In genomic region chr16:23434380-23434779, GRCh38 we compare ENCODE assay signal across 8 cellular contexts. TPM values are rescaled to one million over a fixed set of nuclear protein-coding genes. Genes with fewer than 3 reads are reported as not detected.
DNase-seq lines count a peak whose midpoint lies in the region; ATAC-seq and TF ChIP-seq lines count a peak whose summit lies in the region.

No MANE protein-coding gene starts in this region.

- H4K20me1 ChIP-seq in Loucy (ENCODE audit: insufficient read depth, low read length, poor library complexity, severe bottlenecking) (no peaks in the 10 kb centered on the region), PC-3 (ENCODE audit: low read length) (no peaks in the 10 kb centered on the region)

- no peaks in the 10 kb centered on the region for H3K79me2 ChIP-seq in Loucy (ENCODE audit: insufficient read depth, low read length)
- H3K79me2 ChIP-seq in PC-3 (ENCODE audit: low read length): no peaks in the 10 kb centered on the region

- ATAC-seq in activated naive CD8-positive, alpha-beta T cell treated with anti-CD3 and anti-CD28 coated beads, Interleukin-2, amount 10 ng/mL, durations not matched to agents 7 days and 5 days (ENCODE audit: low read depth): no peak
- ATAC-seq in PC-3: no peak

- H3K27me3 Mint-ChIP-seq in activated naive CD8-positive, alpha-beta T cell treated with anti-CD3 and anti-CD28 coated beads, Interleukin-2, amount 10 ng/mL, durations not matched to agents 7 days and 5 days: no peaks in the 10 kb centered on the region
- H3K27me3 Mint-ChIP-seq in activated naive CD8-positive, alpha-beta T cell treated with anti-CD3 and anti-CD28 coated beads for 36 hours: no peaks in the 10 kb centered on the region

- TF ChIP-seq CTCF in Loucy (conservative IDR thresholded peaks at IDR 0.05; ENCODE audit: low read length): peak; percentile 94
- TF ChIP-seq CTCF in PC-3 (conservative IDR thresholded peaks at IDR 0.05; ENCODE audit: low read depth, low read length): peak; percentile 85
- TF ChIP-seq CTCF in dorsolateral prefrontal cortex (IDR thresholded peaks at IDR 0.05 in 54 of 56, conservative IDR thresholded peaks at IDR 0.05 in 2 of 56; ENCODE audit: low read depth in 1 of 56, partially characterized antibody in 56 of 56): peak; percentile 80 to 98 (median 92)

- H3K4me3 Mint-ChIP-seq in activated naive CD8-positive, alpha-beta T cell treated with anti-CD3 and anti-CD28 coated beads, Interleukin-2, amount 10 ng/mL, durations not matched to agents 7 days and 5 days: no peak overlapping the region
- H3K4me3 Mint-ChIP-seq in activated naive CD8-positive, alpha-beta T cell treated with anti-CD3 and anti-CD28 coated beads for 36 hours: no peak overlapping the region

- peaks cover 6% of the 10 kb centered on the region for H3K36me3 Mint-ChIP-seq in activated naive CD8-positive, alpha-beta T cell treated with anti-CD3 and anti-CD28 coated beads, Interleukin-2, amount 10 ng/mL, durations not matched to agents 7 days and 5 days
- peaks cover 9% of the 10 kb centered on the region for H3K36me3 Mint-ChIP-seq in activated naive CD8-positive, alpha-beta T cell treated with anti-CD3 and anti-CD28 coated beads for 36 hours

- H3K36me3 ChIP-seq in Loucy (ENCODE audit: insufficient read depth, low read length) (peaks cover 28% of the 10 kb centered on the region; the same call in 1 of the 2 replicates), PC-3 (ENCODE audit: low read depth, low read length) (peaks cover 12% of the 10 kb centered on the region; the same call in 1 of the 2 replicates)

- peak; percentile 35 for DNase-seq in activated naive CD8-positive, alpha-beta T cell treated with anti-CD3 and anti-CD28 coated beads, Interleukin-2, amount 10 ng/mL, durations not matched to agents 7 days and 5 days
- DNase-seq in activated naive CD8-positive, alpha-beta T cell treated with anti-CD3 and anti-CD28 coated beads for 36 hours: no peak
- peak; percentile 71 for DNase-seq in PC-3
- DNase-seq in dorsolateral prefrontal cortex: peak in 1 of 10 donors; percentile 42
- peak; percentile 59 for DNase-seq in mesenteric fat pad (ENCODE audit: low spot score)
- DNase-seq in activated gamma-delta T cell (lab: John Stamatoyannopoulos, UW): no peak
- no peak for DNase-seq in SHP77 treated with DMSO at 0.1 percent for 48 hours (lab: John Stamatoyannopoulos, UW)

- H3K27me3 ChIP-seq in Loucy (ENCODE audit: insufficient read depth, low read length, poor library complexity, severe bottlenecking) (no peaks in the 10 kb centered on the region), PC-3 (ENCODE audit: low read length) (no peaks in the 10 kb centered on the region), dorsolateral prefrontal cortex (no peaks in the 10 kb centered on the region)

- H3K4me2 ChIP-seq in Loucy (ENCODE audit: low read depth, low read length, poor library complexity, severe bottlenecking) (no peak overlapping the region), PC-3 (ENCODE audit: low read length) (no peak overlapping the region)

- H3K9me3 Mint-ChIP-seq in activated naive CD8-positive, alpha-beta T cell treated with anti-CD3 and anti-CD28 coated beads, Interleukin-2, amount 10 ng/mL, durations not matched to agents 7 days and 5 days: no peaks in the 10 kb centered on the region
- H3K9me3 Mint-ChIP-seq in activated naive CD8-positive, alpha-beta T cell treated with anti-CD3 and anti-CD28 coated beads for 36 hours: no peaks in the 10 kb centered on the region

- no peaks in the 10 kb centered on the region for H3K9me2 ChIP-seq in Loucy (replicated peaks; ENCODE audit: low read depth, low read length)
- no peaks in the 10 kb centered on the region for H3K9me2 ChIP-seq in PC-3 (replicated peaks; ENCODE audit: low read length)

- POLR2A ChIA-PET in activated naive CD8-positive, alpha-beta T cell treated with anti-CD3 and anti-CD28 coated beads, Interleukin-2, amount 10 ng/mL, durations not matched to agents 7 days and 5 days (lab: Charles Lee): no interaction called here
- POLR2A ChIA-PET in PC-3 (lab: Charles Lee; ENCODE audit: unreplicated experiment): no interaction called here

- H3K9me3 ChIP-seq in Loucy (ENCODE audit: insufficient read depth, low read depth, low read length) (no peaks in the 10 kb centered on the region), PC-3 (ENCODE audit: low read length) (no peaks in the 10 kb centered on the region)

- H3K27ac Mint-ChIP-seq in activated naive CD8-positive, alpha-beta T cell treated with anti-CD3 and anti-CD28 coated beads, Interleukin-2, amount 10 ng/mL, durations not matched to agents 7 days and 5 days: no peak overlapping the region
- H3K27ac Mint-ChIP-seq in activated naive CD8-positive, alpha-beta T cell treated with anti-CD3 and anti-CD28 coated beads for 36 hours: no peak overlapping the region

- intact Hi-C loops in PC-3 (cut with micrococcal nuclease) (loop anchor here (1.0 to 10.0 kb wide), 2 partner anchors 110 to 350 kb away; no protein-coding TSS in a partner anchor), dorsolateral prefrontal cortex (cut with DNase I) (loop anchor here (1.0 to 10.0 kb wide), 6 partner anchors 250 to 537 kb away; partner anchors contain the start of gene SCNN1G (in 1 of the 2))

- no TSS peak for BruUV-seq in PC-3 (replicated peaks; lab: Mats Ljungman, UMichigan)

- no peaks in the 10 kb centered on the region for H3K4me1 ChIP-seq in Loucy (ENCODE audit: insufficient read depth, low read length, poor library complexity, severe bottlenecking)
- H3K4me1 ChIP-seq in PC-3 (ENCODE audit: insufficient read depth, low read length): no peaks in the 10 kb centered on the region

- no peak overlapping the region for H2AFZ ChIP-seq in Loucy (ENCODE audit: low read length)
- H2AFZ ChIP-seq in PC-3 (ENCODE audit: low read length): no peak overlapping the region

- peaks cover 1% of the 10 kb centered on the region for H3K4me1 Mint-ChIP-seq in activated naive CD8-positive, alpha-beta T cell treated with anti-CD3 and anti-CD28 coated beads, Interleukin-2, amount 10 ng/mL, durations not matched to agents 7 days and 5 days
- no peaks in the 10 kb centered on the region for H3K4me1 Mint-ChIP-seq in activated naive CD8-positive, alpha-beta T cell treated with anti-CD3 and anti-CD28 coated beads for 36 hours

- H3F3A ChIP-seq in Loucy (ENCODE audit: low read depth) (no peaks in the 10 kb centered on the region), PC-3 (ENCODE audit: low read length, unreplicated experiment) (no peaks in the 10 kb centered on the region)

- CTCF ChIA-PET in PC-3 (lab: Charles Lee): interaction anchor here (0.6 to 2.7 kb wide), 6 partner anchors 10 to 351 kb away, joined by 3 to 8 read pairs (median 4); no protein-coding TSS in a partner anchor

- no peak overlapping the region for H3K9ac ChIP-seq in Loucy (ENCODE audit: low read depth, low read length, poor library complexity, severe bottlenecking)
- H3K9ac ChIP-seq in PC-3 (ENCODE audit: low read length): no peak overlapping the region

- H3K4me3 ChIP-seq in Loucy (ENCODE audit: low read length, poor library complexity, severe bottlenecking) (no peak overlapping the region), PC-3 (ENCODE audit: low read length) (no peak overlapping the region), dorsolateral prefrontal cortex (no peak overlapping the region)

- H3K27ac ChIP-seq in PC-3 (ENCODE audit: low read length): no peak overlapping the region
- H3K27ac ChIP-seq in dorsolateral prefrontal cortex: peak overlapping the region in 1 of 59 donors; percentile 27

RNA-seq across cellular contexts. Expression of gene COG7, which starts 18.6 kb away (rescaled TPM):
- total RNA-seq in activated naive CD8-positive, alpha-beta T cell treated with anti-CD3 and anti-CD28 coated beads, Interleukin-2, amount 10 ng/mL, durations not matched to agents 7 days and 5 days: 10 to 100 TPM; 22.3 to 23.6 TPM
- 10 to 100 TPM; 14.0 to 14.1 TPM for total RNA-seq in activated naive CD8-positive, alpha-beta T cell treated with anti-CD3 and anti-CD28 coated beads for 36 hours
- total RNA-seq in PC-3 (2014; rRNA removed) (8.6 and 13.5 TPM in 2 replicates), dorsolateral prefrontal cortex (10 to 100 TPM; 22.6 to 48.1 (median 35.2) TPM), mesenteric fat pad (20.4 TPM)

Comparison
In these comparisons a context has a peak if more than half of its experiments do, and no peak if none do; other contexts are left out.
1. DNase-seq: peak in activated naive CD8-positive, alpha-beta T cell treated with anti-CD3 and anti-CD28 coated beads, Interleukin-2, amount 10 ng/mL, durations not matched to agents 7 days and 5 days (single experiment), PC-3 (single experiment) and mesenteric fat pad (single experiment); none in activated naive CD8-positive, alpha-beta T cell treated with anti-CD3 and anti-CD28 coated beads for 36 hours (single experiment), activated gamma-delta T cell (single experiment) and SHP77 treated with DMSO at 0.1 percent for 48 hours (single experiment).
2. Peak in every context shown above with its lines, with median percentiles within 50 percentile points of each other: CTCF ChIP-seq.